ENCODE assay signal across 9 cellular contexts in genomic region chr14:54565236-54566151, GRCh38. TPM values are rescaled to one million over a fixed set of nuclear protein-coding genes. Genes with fewer than 3 reads are reported as not detected.
A peak's percentile ranks its signal among the peaks of the same experiment; 100 is the strongest.
DNase-seq lines count a peak whose midpoint lies in the region; ATAC-seq, FAIRE-seq and TF ChIP-seq lines count a peak whose summit lies in the region.
"Had no signal": no experiment of that assay in that cellular context is flagged by ENCODE, and none has a peak within 500 bp of the region (broad histone marks: within the 10 kb centered on the region; RNA-seq: fewer than 3 reads in every experiment).

No MANE protein-coding gene starts in this region.

- peak overlapping the region; percentile 74 for H3K4me3 Mint-ChIP-seq in WTC11

- H3K9me3 ChIP-seq in smooth muscle cell (replicated peaks; ENCODE audit: low read depth) = no peaks in the 10 kb centered on the region

- peak overlapping the region; percentile 92 for H3K9ac ChIP-seq in smooth muscle cell (ENCODE audit: low read depth)

- peaks cover 36% of the 10 kb centered on the region for H3K27me3 Mint-ChIP-seq in WTC11 (ENCODE audit: low read depth)

- H3K27ac ChIP-seq in smooth muscle cell (ENCODE audit: low read depth) = peak overlapping the region; percentile 93

- H3K4me1 Mint-ChIP-seq in WTC11 = peaks cover 21% of the 10 kb centered on the region

- CTCF ChIA-PET in WTC11 (lab: Charles Lee) = interaction anchor here (0.5 to 6.3 kb wide), 19 partner anchors 9 to 407 kb away, joined by 3 to 138 read pairs (median 4); partner anchors contain the start of genes CGRRF1 and GMFB

- H3K36me3 ChIP-seq in bronchial epithelial cell (ENCODE audit: control insufficient read depth, insufficient read depth, low read length) (no peaks in the 10 kb centered on the region), smooth muscle cell (ENCODE audit: low read depth) (no peaks in the 10 kb centered on the region)

- no peaks in the 10 kb centered on the region for H3K36me3 Mint-ChIP-seq in WTC11

- ATAC-seq in HG02763 (IDR thresholded peaks at IDR 0.05; ENCODE audit: unreplicated experiment) = peak; percentile 43
- peak; percentile 63 for ATAC-seq in WTC11

- no peaks in the 10 kb centered on the region for H3K9me3 Mint-ChIP-seq in WTC11

- H3K4me2 ChIP-seq in smooth muscle cell = peak overlapping the region; percentile 87

- H3K4me3 ChIP-seq in bronchial epithelial cell (ENCODE audit: low read depth, low read length) = peak overlapping the region; percentile 72
- peak overlapping the region; percentile 87 for H3K4me3 ChIP-seq in smooth muscle cell

- no peak for FAIRE-seq in bronchial epithelial cell (lab: Jason Lieb, UNC)
- FAIRE-seq: A204.1 had no signal

- H4K20me1 ChIP-seq in smooth muscle cell (ENCODE audit: low read depth) = peaks cover 36% of the 10 kb centered on the region

- 1% methylated on average over 55 of the region's 86 CpGs for WGBS in smooth muscle cell (ENCODE audit: low lambda C conversion rate)

- peaks cover 8% of the 10 kb centered on the region for H3F3A ChIP-seq in smooth muscle cell (ENCODE audit: low read depth)

- H3K27me3 ChIP-seq in bronchial epithelial cell (ENCODE audit: control insufficient read depth, insufficient read depth, low read length) (no peaks in the 10 kb centered on the region), smooth muscle cell (ENCODE audit: low read depth) (no peaks in the 10 kb centered on the region)

- H3K27ac Mint-ChIP-seq in WTC11 = no peak overlapping the region

- peaks cover 10% of the 10 kb centered on the region for H3K4me1 ChIP-seq in smooth muscle cell (ENCODE audit: low read depth)

- H2AFZ ChIP-seq in smooth muscle cell (ENCODE audit: low read depth) = peak overlapping the region; percentile 6

- H3K79me2 ChIP-seq in smooth muscle cell (ENCODE audit: low read depth) = peaks cover 32% of the 10 kb centered on the region

- TF ChIP-seq CTCF in WTC11 (IDR thresholded peaks at IDR 0.05) (no peak), bronchial epithelial cell (IDR thresholded peaks at IDR 0.05; ENCODE audit: insufficient read depth, low read length, severe bottlenecking) (no peak), smooth muscle cell (IDR thresholded peaks at IDR 0.05; ENCODE audit: borderline replicate concordance, insufficient read depth, poor library complexity, severe bottlenecking) (no peak)

- POLR2A ChIA-PET in WTC11 (lab: Charles Lee) = interaction anchor here (0.5 to 2.7 kb wide), 12 partner anchors 9 to 239 kb away, joined by 3 to 19 read pairs (median 5); partner anchors contain the start of gene CGRRF1

- DNase-seq in DMS153 treated with DMSO at 0.1 percent for 48 hours (lab: John Stamatoyannopoulos, UW; ENCODE audit: unreplicated experiment) (peak; percentile 72), DMS153 (lab: John Stamatoyannopoulos, UW) (no peak), NCI-H1694 treated with DMSO at 0.1 percent for 48 hours (lab: John Stamatoyannopoulos, UW) (peak; percentile 26), WTC11 (ENCODE audit: low spot score) (peak; percentile 83), bronchial epithelial cell (ENCODE audit: low read depth) (peak; percentile 66), inferior parietal cortex (ENCODE audit: extremely low spot score) (peak; percentile 82), smooth muscle cell (lab: John Stamatoyannopoulos, UW; ENCODE audit: unreplicated experiment) (peak; percentile 80)

TF ChIP-seq in WTC11, 78 proteins besides CTCF, POLR2A, EP300 and RAD21 (continues in another document):
- no peak for TF ChIP-seq IRF2 (CRISPR knock-in tag; IDR thresholded peaks at IDR 0.05; ENCODE audit: borderline replicate concordance, low read depth)
- TF ChIP-seq HMGXB4 (CRISPR knock-in tag; IDR thresholded peaks at IDR 0.05) = no peak
- TF ChIP-seq, protein P1, sequence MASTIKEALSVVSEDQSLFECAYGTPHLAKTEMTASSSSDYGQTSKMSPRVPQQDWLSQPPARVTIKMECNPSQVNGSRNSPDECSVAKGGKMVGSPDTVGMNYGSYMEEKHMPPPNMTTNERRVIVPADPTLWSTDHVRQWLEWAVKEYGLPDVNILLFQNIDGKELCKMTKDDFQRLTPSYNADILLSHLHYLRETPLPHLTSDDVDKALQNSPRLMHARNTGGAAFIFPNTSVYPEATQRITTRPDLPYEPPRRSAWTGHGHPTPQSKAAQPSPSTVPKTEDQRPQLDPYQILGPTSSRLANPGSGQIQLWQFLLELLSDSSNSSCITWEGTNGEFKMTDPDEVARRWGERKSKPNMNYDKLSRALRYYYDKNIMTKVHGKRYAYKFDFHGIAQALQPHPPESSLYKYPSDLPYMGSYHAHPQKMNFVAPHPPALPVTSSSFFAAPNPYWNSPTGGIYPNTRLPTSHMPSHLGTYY (CRISPR knock-in tag; IDR thresholded peaks at IDR 0.05) = no peak
- no peak for TF ChIP-seq IRF1 (CRISPR knock-in tag; IDR thresholded peaks at IDR 0.05)
- TF ChIP-seq FOXK1 (CRISPR knock-in tag; IDR thresholded peaks at IDR 0.05) = no peak
- TF ChIP-seq, protein P2, sequence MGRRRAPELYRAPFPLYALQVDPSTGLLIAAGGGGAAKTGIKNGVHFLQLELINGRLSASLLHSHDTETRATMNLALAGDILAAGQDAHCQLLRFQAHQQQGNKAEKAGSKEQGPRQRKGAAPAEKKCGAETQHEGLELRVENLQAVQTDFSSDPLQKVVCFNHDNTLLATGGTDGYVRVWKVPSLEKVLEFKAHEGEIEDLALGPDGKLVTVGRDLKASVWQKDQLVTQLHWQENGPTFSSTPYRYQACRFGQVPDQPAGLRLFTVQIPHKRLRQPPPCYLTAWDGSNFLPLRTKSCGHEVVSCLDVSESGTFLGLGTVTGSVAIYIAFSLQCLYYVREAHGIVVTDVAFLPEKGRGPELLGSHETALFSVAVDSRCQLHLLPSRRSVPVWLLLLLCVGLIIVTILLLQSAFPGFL (CRISPR knock-in tag; IDR thresholded peaks at IDR 0.05; ENCODE audit: borderline replicate concordance) = no peak
- TF ChIP-seq PRRX2 (CRISPR knock-in tag; IDR thresholded peaks at IDR 0.05) = no peak
- TF ChIP-seq, protein P3, sequence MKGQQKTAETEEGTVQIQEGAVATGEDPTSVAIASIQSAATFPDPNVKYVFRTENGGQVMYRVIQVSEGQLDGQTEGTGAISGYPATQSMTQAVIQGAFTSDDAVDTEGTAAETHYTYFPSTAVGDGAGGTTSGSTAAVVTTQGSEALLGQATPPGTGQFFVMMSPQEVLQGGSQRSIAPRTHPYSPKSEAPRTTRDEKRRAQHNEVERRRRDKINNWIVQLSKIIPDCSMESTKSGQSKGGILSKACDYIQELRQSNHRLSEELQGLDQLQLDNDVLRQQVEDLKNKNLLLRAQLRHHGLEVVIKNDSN (CRISPR knock-in tag; IDR thresholded peaks at IDR 0.05) = 0 out of 2 replicates have a peak, but pooled peaks have one; percentile 33
- TF ChIP-seq, protein P4, sequence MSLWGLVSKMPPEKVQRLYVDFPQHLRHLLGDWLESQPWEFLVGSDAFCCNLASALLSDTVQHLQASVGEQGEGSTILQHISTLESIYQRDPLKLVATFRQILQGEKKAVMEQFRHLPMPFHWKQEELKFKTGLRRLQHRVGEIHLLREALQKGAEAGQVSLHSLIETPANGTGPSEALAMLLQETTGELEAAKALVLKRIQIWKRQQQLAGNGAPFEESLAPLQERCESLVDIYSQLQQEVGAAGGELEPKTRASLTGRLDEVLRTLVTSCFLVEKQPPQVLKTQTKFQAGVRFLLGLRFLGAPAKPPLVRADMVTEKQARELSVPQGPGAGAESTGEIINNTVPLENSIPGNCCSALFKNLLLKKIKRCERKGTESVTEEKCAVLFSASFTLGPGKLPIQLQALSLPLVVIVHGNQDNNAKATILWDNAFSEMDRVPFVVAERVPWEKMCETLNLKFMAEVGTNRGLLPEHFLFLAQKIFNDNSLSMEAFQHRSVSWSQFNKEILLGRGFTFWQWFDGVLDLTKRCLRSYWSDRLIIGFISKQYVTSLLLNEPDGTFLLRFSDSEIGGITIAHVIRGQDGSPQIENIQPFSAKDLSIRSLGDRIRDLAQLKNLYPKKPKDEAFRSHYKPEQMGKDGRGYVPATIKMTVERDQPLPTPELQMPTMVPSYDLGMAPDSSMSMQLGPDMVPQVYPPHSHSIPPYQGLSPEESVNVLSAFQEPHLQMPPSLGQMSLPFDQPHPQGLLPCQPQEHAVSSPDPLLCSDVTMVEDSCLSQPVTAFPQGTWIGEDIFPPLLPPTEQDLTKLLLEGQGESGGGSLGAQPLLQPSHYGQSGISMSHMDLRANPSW (CRISPR knock-in tag; conservative IDR thresholded peaks at IDR 0.05; ENCODE audit: low read depth) = no peak
- TF ChIP-seq ZNF138 (CRISPR knock-in tag; conservative IDR thresholded peaks at IDR 0.05) = no peak
- no peak for TF ChIP-seq NFYB (CRISPR knock-in tag; conservative IDR thresholded peaks at IDR 0.05; ENCODE audit: low read depth)
- no peak for TF ChIP-seq JUN (CRISPR knock-in tag; IDR thresholded peaks at IDR 0.05)
- TF ChIP-seq ZNF396 (CRISPR knock-in tag; IDR thresholded peaks at IDR 0.05; ENCODE audit: borderline replicate concordance) = no peak
- TF ChIP-seq RELA (CRISPR knock-in tag; IDR thresholded peaks at IDR 0.05; ENCODE audit: borderline replicate concordance) = no peak

RNA-seq across cellular contexts. Expression of gene SAMD4A, which starts 1.4 kb away (rescaled TPM):
- 5.2 to 6.0 TPM (median 5.3 TPM) in 3 replicates for total RNA-seq in WTC11 (2021)
- total RNA-seq in bronchial epithelial cell = 12.9 and 13.4 TPM in 2 replicates
- total RNA-seq in smooth muscle cell = 36.7 and 52.3 TPM in 2 replicates
- 9.2 and 17.6 TPM in 2 replicates for polyA plus RNA-seq in smooth muscle cell

RNA-seq across cellular contexts. Expression of gene CGRRF1, which starts 55.8 kb away (rescaled TPM):
- 13.0 to 17.5 TPM (median 15.1 TPM) in 3 replicates for total RNA-seq in WTC11 (2021)
- 19.7 and 20.6 TPM in 2 replicates for total RNA-seq in bronchial epithelial cell
- total RNA-seq in smooth muscle cell = 18.4 and 20.7 TPM in 2 replicates
- 20.5 and 30.6 TPM in 2 replicates for polyA plus RNA-seq in smooth muscle cell
